Comparison of ENCODE assay signal across 8 cellular contexts in genomic region chr17:78351449-78352006, GRCh38. TPM values are rescaled to one million over a fixed set of nuclear protein-coding genes. Genes with fewer than 3 reads are reported as not detected.
DNase-seq lines count a peak whose midpoint lies in the region; ATAC-seq and TF ChIP-seq lines count a peak whose summit lies in the region.

No MANE protein-coding gene starts in this region.

- TF ChIP-seq POLR2A in breast epithelium (IDR thresholded peaks at IDR 0.05): no peak

- H3K4me1 Mint-ChIP-seq in activated naive CD4-positive, alpha-beta T cell treated with anti-CD3 and anti-CD28 coated beads for 36 hours (ENCODE audit: low read depth): peaks cover 71% of the 10 kb centered on the region

- no peaks in the 10 kb centered on the region for H3K27me3 ChIP-seq in breast epithelium

- no peak for ATAC-seq in GM19035 (IDR thresholded peaks at IDR 0.05; ENCODE audit: unreplicated experiment)

- H3K9me3 Mint-ChIP-seq in activated naive CD4-positive, alpha-beta T cell treated with anti-CD3 and anti-CD28 coated beads for 36 hours: no peaks in the 10 kb centered on the region

- peak overlapping the region; percentile 89 to 98 for H3K27ac ChIP-seq in breast epithelium
- peak overlapping the region in 20 of 21 experiments; percentile 37 to 98 (median 82) for H3K27ac ChIP-seq in skin epidermis

- peak overlapping the region in 1 of 3 donors; percentile 71 for H3K4me3 ChIP-seq in breast epithelium
- H3K4me3 ChIP-seq in skin epidermis: no peak overlapping the region

- H3K36me3 Mint-ChIP-seq in activated naive CD4-positive, alpha-beta T cell treated with anti-CD3 and anti-CD28 coated beads for 36 hours (ENCODE audit: low read depth): peaks cover 22% of the 10 kb centered on the region

- no peak overlapping the region for H3K27ac Mint-ChIP-seq in activated naive CD4-positive, alpha-beta T cell treated with anti-CD3 and anti-CD28 coated beads for 36 hours

- H3K4me1 ChIP-seq in breast epithelium: peaks cover 10 to 18% of the 10 kb centered on the region in 2 donors

- CTCF ChIA-PET in activated naive CD4-positive, alpha-beta T cell treated with anti-CD3 and anti-CD28 coated beads for 36 hours (lab: Charles Lee): no interaction called here

- H3K4me3 Mint-ChIP-seq in activated naive CD4-positive, alpha-beta T cell treated with anti-CD3 and anti-CD28 coated beads for 36 hours: peak overlapping the region; percentile 18

- H3K9me3 ChIP-seq in breast epithelium: no peaks in the 10 kb centered on the region

- H3K36me3 ChIP-seq in breast epithelium: no peaks in the 10 kb centered on the region

- no peaks in the 10 kb centered on the region for H3K27me3 Mint-ChIP-seq in activated naive CD4-positive, alpha-beta T cell treated with anti-CD3 and anti-CD28 coated beads for 36 hours (ENCODE audit: low read depth)

- TF ChIP-seq CTCF in breast epithelium (IDR thresholded peaks at IDR 0.05): no peak

- DNase-seq in activated naive CD4-positive, alpha-beta T cell treated with anti-CD3 and anti-CD28 coated beads for 36 hours: no peak
- DNase-seq in activated naive CD4-positive, alpha-beta T cell treated with anti-CD3 and anti-CD28 coated beads, Interleukin-2, amount 50 U/mL, for 16 hours: no peak
- DNase-seq in breast epithelium (ENCODE audit: low spot score in 2 of 2): peak; percentile 81 to 90
- peak; percentile 97 for DNase-seq in iris pigment epithelial cell (ENCODE audit: low read depth)
- no peak for DNase-seq in NOMO-1 (lab: John Stamatoyannopoulos, UW; ENCODE audit: unreplicated experiment in 2 of 2)
- no peak for DNase-seq in KG1 (lab: John Stamatoyannopoulos, UW)

- intact Hi-C loops in activated naive CD4-positive, alpha-beta T cell treated with anti-CD3 and anti-CD28 coated beads for 36 hours (cut with micrococcal nuclease): no loop called here
- intact Hi-C loops in breast epithelium (cut with DNase I; ENCODE audit: low total_unique reads): no loop called here

RNA-seq across cellular contexts. Expression of gene SOCS3, which starts 8.3 kb away (rescaled TPM):
- 100 to 1,000 TPM; 281 to 290 TPM for total RNA-seq in activated naive CD4-positive, alpha-beta T cell treated with anti-CD3 and anti-CD28 coated beads for 36 hours
- total RNA-seq in breast epithelium: 100 to 1,000 TPM in 1 of 3 donors, 10 to 100 TPM in 2; 58.1 to 190 (median 76.4) TPM

RNA-seq across cellular contexts. Expression of gene PGS1, which starts 26.9 kb away (rescaled TPM):
- total RNA-seq in activated naive CD4-positive, alpha-beta T cell treated with anti-CD3 and anti-CD28 coated beads for 36 hours: 10 to 100 TPM; 69.0 to 73.1 TPM
- total RNA-seq in breast epithelium: 10 to 100 TPM; 33.9 to 58.7 (median 50.2) TPM

Comparison
In these comparisons a context has a peak if more than half of its experiments do, and no peak if none do; other contexts are left out.
1. DNase-seq: peak in breast epithelium (2 of 2) and iris pigment epithelial cell (single experiment); none in activated naive CD4-positive, alpha-beta T cell treated with anti-CD3 and anti-CD28 coated beads for 36 hours (single experiment), activated naive CD4-positive, alpha-beta T cell treated with anti-CD3 and anti-CD28 coated beads, Interleukin-2, amount 50 U/mL, for 16 hours (single experiment), NOMO-1 (0 of 2) and KG1 (single experiment).